16 cellular contexts compared by ENCODE assay signal in the genomic region with DNA sequence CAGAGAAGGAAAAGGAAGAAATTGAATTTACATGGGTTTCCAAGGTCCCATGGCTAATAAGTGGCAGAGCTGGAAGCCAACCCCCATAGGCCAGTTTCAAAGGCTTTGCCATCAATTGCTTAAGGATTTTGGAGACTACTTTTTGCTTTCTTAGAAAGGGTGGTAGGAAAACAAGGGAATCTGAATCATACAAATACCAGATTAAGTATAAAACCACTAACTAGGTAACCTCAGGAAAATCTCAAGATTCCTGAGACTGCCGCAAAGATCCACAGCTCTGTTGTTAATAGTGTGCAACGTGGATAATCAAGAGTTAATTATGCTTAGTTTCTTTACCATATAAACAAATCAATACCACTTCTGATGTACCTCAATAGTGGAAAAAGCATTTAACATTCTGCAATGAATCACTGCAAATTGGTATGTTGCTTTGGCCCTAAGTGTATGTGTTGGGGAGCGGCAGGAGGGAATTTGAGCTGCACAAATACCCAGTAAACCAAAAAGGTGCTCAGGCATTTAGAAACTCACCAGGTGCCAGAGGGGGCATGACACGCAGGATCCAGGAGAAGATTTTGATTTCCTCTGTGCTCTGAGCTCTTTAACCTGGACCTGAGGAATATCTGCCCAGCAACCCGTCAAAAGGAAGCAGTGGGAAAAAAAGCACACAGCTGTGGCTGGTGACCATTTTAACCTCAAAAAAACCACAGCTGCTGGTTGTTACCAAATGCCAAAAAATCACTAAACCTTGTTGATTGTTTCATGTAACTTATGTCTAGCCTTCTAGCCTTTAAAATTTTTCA. TPM values are rescaled to one million over a fixed set of nuclear protein-coding genes. Genes with fewer than 3 reads are reported as not detected.
A peak's percentile ranks its signal among the peaks of the same experiment; 100 is the strongest.
DNase-seq lines count a peak whose midpoint lies in the region; ATAC-seq and TF ChIP-seq lines count a peak whose summit lies in the region.
"Had no signal": no experiment of that assay in that cellular context is flagged by ENCODE, and none has a peak within 500 bp of the region (broad histone marks: within the 10 kb centered on the region; RNA-seq: fewer than 3 reads in every experiment).

No MANE protein-coding gene starts in this region.

- H3K27me3 Mint-ChIP-seq in stimulated activated naive CD8-positive, alpha-beta T cell treated with anti-CD3 and anti-CD28 coated beads, Interleukin-15, amount 100 ng/mL, for 72 hours = peaks cover 9% of the 10 kb centered on the region

- peaks cover 12% of the 10 kb centered on the region for H3K4me1 ChIP-seq in Loucy (ENCODE audit: insufficient read depth, low read length, poor library complexity, severe bottlenecking)
- peaks cover 4 to 8% of the 10 kb centered on the region in 2 donors for H3K4me1 ChIP-seq in adrenal gland (replicated peaks in 1 of 2)

- H3K9me3 ChIP-seq in Loucy (ENCODE audit: insufficient read depth, low read depth, low read length) (0 out of 2 replicates have a peak, but pooled peaks cover 2% of the 10 kb centered on the region), adrenal gland (replicated peaks in 1 of 3) (no peaks in the 10 kb centered on the region)
- H3K9me3 ChIP-seq: lower lobe of right lung, psoas muscle, testis had no signal

- no peak overlapping the region for H3K4me3 Mint-ChIP-seq in stimulated activated naive CD8-positive, alpha-beta T cell treated with anti-CD3 and anti-CD28 coated beads, Interleukin-15, amount 100 ng/mL, for 72 hours
- H3K4me3 Mint-ChIP-seq: activated CD4-positive, alpha-beta T cell treated with anti-CD3 and anti-CD28 coated beads, Interleukin-2, amount 10 ng/mL, durations not matched to agents 24 days and 14 days; IgD-negative memory B cell had no signal

- no peak overlapping the region for H2AFZ ChIP-seq in Loucy (ENCODE audit: low read length)

- intact Hi-C loops in adrenal gland (cut with DNase I) = loop anchor here (5.0 to 10.0 kb wide), 3 partner anchors 171 to 394 kb away; no protein-coding TSS in a partner anchor

- TF ChIP-seq CTCF in Loucy (conservative IDR thresholded peaks at IDR 0.05; ENCODE audit: low read length) (no peak), astrocyte of the spinal cord (IDR thresholded peaks at IDR 0.05; ENCODE audit: low read depth, low read length) (no peak), GM10266 (IDR thresholded peaks at IDR 0.05; ENCODE audit: control insufficient read depth, insufficient read depth, low read depth, missing control alignments) (no peak), adrenal gland (IDR thresholded peaks at IDR 0.05) (no peak)

- no peaks in the 10 kb centered on the region for H3F3A ChIP-seq in Loucy (ENCODE audit: low read depth)

- in situ Hi-C loops in astrocyte of the spinal cord (cut with HindIII; ENCODE audit: low sequenced_read_pairs) = no loop called here

- H3K27me3 ChIP-seq in Loucy (ENCODE audit: insufficient read depth, low read length, poor library complexity, severe bottlenecking) (no peaks in the 10 kb centered on the region), adrenal gland (no peaks in the 10 kb centered on the region)
- H3K27me3 ChIP-seq: testis had no signal

- H3K9me2 ChIP-seq in Loucy (replicated peaks; ENCODE audit: low read depth, low read length) = no peaks in the 10 kb centered on the region

- DNase-seq in DMS 273 (lab: John Stamatoyannopoulos, UW; ENCODE audit: unreplicated experiment) = peak; percentile 85
- peak; percentile 77 for DNase-seq in astrocyte of the spinal cord (ENCODE audit: low read depth, low spot score)
- DNase-seq in myocyte (ENCODE audit: low read depth) = peak; percentile 85
- DNase-seq in GM10266 (ENCODE audit: extremely low spot score) = no peak
- DNase-seq in adrenal gland = no peak
- DNase-seq in stimulated activated naive CD8-positive, alpha-beta T cell treated with anti-CD3 and anti-CD28 coated beads, Interleukin-15, amount 100 ng/mL, for 72 hours = no peak
- no peak for DNase-seq in DMS153 treated with DMSO at 0.1 percent for 48 hours (lab: John Stamatoyannopoulos, UW; ENCODE audit: unreplicated experiment)
- DNase-seq: activated CD4-positive, alpha-beta T cell treated with anti-CD3 and anti-CD28 coated beads, Interleukin-2, amount 10 ng/mL, durations not matched to agents 24 days and 14 days; activated naive CD4-positive, alpha-beta T cell; lower lobe of right lung; NCI-H446 treated with DMSO at 0.1 percent for 48 hours; psoas muscle; testis had no signal

- 79 to 89% (median 81%) methylated on average over 5 of the region's 5 CpGs for WGBS in adrenal gland, 4 donors

- TF ChIP-seq POLR2A in adrenal gland (IDR thresholded peaks at IDR 0.05) = no peak

- H4K20me1 ChIP-seq in Loucy (ENCODE audit: insufficient read depth, low read length, poor library complexity, severe bottlenecking) = no peaks in the 10 kb centered on the region

- H3K9me3 Mint-ChIP-seq in stimulated activated naive CD8-positive, alpha-beta T cell treated with anti-CD3 and anti-CD28 coated beads, Interleukin-15, amount 100 ng/mL, for 72 hours = no peaks in the 10 kb centered on the region
- H3K9me3 Mint-ChIP-seq: activated CD4-positive, alpha-beta T cell treated with anti-CD3 and anti-CD28 coated beads, Interleukin-2, amount 10 ng/mL, durations not matched to agents 24 days and 14 days; IgD-negative memory B cell had no signal

- no peaks in the 10 kb centered on the region for H3K79me2 ChIP-seq in Loucy (ENCODE audit: insufficient read depth, low read length)

- peak overlapping the region; percentile 23 for H3K4me2 ChIP-seq in Loucy (ENCODE audit: low read depth, low read length, poor library complexity, severe bottlenecking)

- H3K4me3 ChIP-seq in Loucy (ENCODE audit: low read length, poor library complexity, severe bottlenecking) = no peak overlapping the region
- no peak overlapping the region for H3K4me3 ChIP-seq in astrocyte of the spinal cord (ENCODE audit: low read depth, low read length)
- no peak overlapping the region for H3K4me3 ChIP-seq in adrenal gland
- H3K4me3 ChIP-seq: lower lobe of right lung, psoas muscle, testis had no signal

- H3K36me3 ChIP-seq in Loucy (ENCODE audit: insufficient read depth, low read length) = no peaks in the 10 kb centered on the region
- H3K36me3 ChIP-seq in adrenal gland (replicated peaks in 1 of 2) = no peaks in the 10 kb centered on the region
- H3K36me3 ChIP-seq: lower lobe of right lung had no signal

- no peak overlapping the region for H3K9ac ChIP-seq in Loucy (ENCODE audit: low read depth, low read length, poor library complexity, severe bottlenecking)

- H3K27ac Mint-ChIP-seq in stimulated activated naive CD8-positive, alpha-beta T cell treated with anti-CD3 and anti-CD28 coated beads, Interleukin-15, amount 100 ng/mL, for 72 hours = no peak overlapping the region
- H3K27ac Mint-ChIP-seq: activated CD4-positive, alpha-beta T cell treated with anti-CD3 and anti-CD28 coated beads, Interleukin-2, amount 10 ng/mL, durations not matched to agents 24 days and 14 days had no signal

- ATAC-seq in stimulated activated naive CD8-positive, alpha-beta T cell treated with anti-CD3 and anti-CD28 coated beads, Interleukin-15, amount 100 ng/mL, for 72 hours = no peak
- ATAC-seq: psoas muscle had no signal

- no peaks in the 10 kb centered on the region for H3K4me1 Mint-ChIP-seq in stimulated activated naive CD8-positive, alpha-beta T cell treated with anti-CD3 and anti-CD28 coated beads, Interleukin-15, amount 100 ng/mL, for 72 hours
- H3K4me1 Mint-ChIP-seq: activated CD4-positive, alpha-beta T cell treated with anti-CD3 and anti-CD28 coated beads, Interleukin-2, amount 10 ng/mL, durations not matched to agents 24 days and 14 days; IgD-negative memory B cell had no signal

- no peak overlapping the region for H3K27ac ChIP-seq in adrenal gland
- H3K27ac ChIP-seq: psoas muscle had no signal

RNA-seq across cellular contexts. Expression of a gene that starts 22.0 kb away (rescaled TPM):
- total RNA-seq in myocyte = not detected in 2 replicates
- not detected for polyA plus RNA-seq in myocyte (2012)
- 1,000 to 10,000 TPM in 1 of 8 donors, 100 to 1,000 TPM in 7; 120 to 1,013 (median 290) TPM for total RNA-seq in adrenal gland
- 100 to 1,000 TPM in 2 of 3 donors, 10 to 100 TPM in 1; 26.9 to 588 (median 116) TPM for polyA plus RNA-seq in adrenal gland
- total RNA-seq: activated CD4-positive, alpha-beta T cell treated with anti-CD3 and anti-CD28 coated beads, Interleukin-2, amount 10 ng/mL, durations not matched to agents 24 days and 14 days had no signal
- polyA plus RNA-seq: IgD-negative memory B cell had no signal

RNA-seq across cellular contexts. Expression of a gene that starts 37.5 kb away (rescaled TPM):
- total RNA-seq in myocyte (not detected in 2 replicates), adrenal gland (1 to 10 TPM in 7 of 8 donors, under 1 TPM in 1; 0.64 to 4.9 (median 2.5) TPM)
- polyA plus RNA-seq in myocyte (2012) = not detected
- 1 to 10 TPM in 1 of 3 donors, under 1 TPM in 2; 0.08 to 2.7 (median 0.20) TPM for polyA plus RNA-seq in adrenal gland
- total RNA-seq: activated CD4-positive, alpha-beta T cell treated with anti-CD3 and anti-CD28 coated beads, Interleukin-2, amount 10 ng/mL, durations not matched to agents 24 days and 14 days; dermis microvascular lymphatic vessel endothelial cell had no signal
- polyA plus RNA-seq: IgD-negative memory B cell had no signal

Comparison
In these comparisons a context has a peak if more than half of its experiments do, and no peak if none do; other contexts are left out.
1. DNase-seq: peak in DMS 273 (single experiment), astrocyte of the spinal cord (single experiment) and myocyte (single experiment); none in GM10266 (single experiment), adrenal gland (0 of 7), stimulated activated naive CD8-positive, alpha-beta T cell treated with anti-CD3 and anti-CD28 coated beads, Interleukin-15, amount 100 ng/mL, for 72 hours (0 of 2) and DMS153 treated with DMSO at 0.1 percent for 48 hours (single experiment).
2. RNA of a gene that starts 22.0 kb away (total RNA-seq): 120 to 1,013 TPM in adrenal gland; not detected in myocyte; every median in the first group is over 100 times any median in the second.